In the genomic region with DNA sequence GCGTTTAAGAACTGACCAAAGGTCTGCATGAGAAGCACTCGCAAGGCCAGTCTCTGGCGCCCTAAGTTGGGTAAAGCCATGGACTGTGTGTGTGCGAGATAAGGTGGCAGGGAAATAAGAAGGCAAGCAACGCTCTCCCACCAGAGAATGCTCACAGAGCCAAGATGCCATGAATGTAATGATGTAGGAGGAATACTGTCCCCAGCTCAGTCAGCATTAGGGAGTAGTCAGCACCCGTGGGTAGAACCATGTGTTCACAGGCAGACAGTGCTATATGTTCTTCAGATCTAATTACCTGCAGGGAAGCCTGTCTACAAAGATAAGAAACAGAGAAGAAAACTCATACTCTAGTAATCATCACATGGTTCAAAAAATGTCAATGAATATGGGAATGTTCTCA, we compare ENCODE assay signal across 23 cellular contexts.
DNase-seq lines count a peak whose midpoint lies in the region; ATAC-seq and TF ChIP-seq lines count a peak whose summit lies in the region.
"Had no signal": no experiment of that assay in that cellular context is flagged by ENCODE, and none has a peak within 500 bp of the region (broad histone marks: within the 10 kb centered on the region; RNA-seq: fewer than 3 reads in every experiment).

No MANE protein-coding gene starts in this region.

- H3K9me2 ChIP-seq in GM23248 (ENCODE audit: insufficient read depth): no peaks in the 10 kb centered on the region

- TF ChIP-seq EP300 in gastroesophageal sphincter (IDR thresholded peaks at IDR 0.05): no peak

- in situ Hi-C loops in GM23248 (cut with MboI): loop anchor here (25.0 kb wide), 1 partner anchor 195 kb away; no protein-coding TSS in a partner anchor
- in situ Hi-C loops in G401 (cut with HindIII; ENCODE audit: low sequenced_read_pairs): no loop called here

- H3K4me2 ChIP-seq in GM23248 (ENCODE audit: unreplicated experiment): no peak overlapping the region

- H3K4me1 ChIP-seq in GM23248 (ENCODE audit: insufficient read depth): peaks cover 54% of the 10 kb centered on the region
- H3K4me1 ChIP-seq in gastroesophageal sphincter: peaks cover 17 to 87% (median 59%) of the 10 kb centered on the region in 3 donors
- peaks cover 4 to 14% (median 10%) of the 10 kb centered on the region in 3 donors for H3K4me1 ChIP-seq in skeletal muscle tissue (ENCODE audit: control insufficient read depth in 3 of 3, insufficient read depth in 3 of 3, low read length in 3 of 3)

- no peaks in the 10 kb centered on the region for H4K20me1 ChIP-seq in GM23248 (ENCODE audit: insufficient read depth)

- H3K27me3 ChIP-seq in GM23248 (replicated peaks; ENCODE audit: insufficient read depth): no peaks in the 10 kb centered on the region
- no peaks in the 10 kb centered on the region for H3K27me3 ChIP-seq in gastroesophageal sphincter
- H3K27me3 ChIP-seq in skeletal muscle tissue (ENCODE audit: control insufficient read depth in 3 of 3, insufficient read depth in 3 of 3, low read length in 3 of 3): no peaks in the 10 kb centered on the region
- H3K27me3 ChIP-seq: cardiac muscle cell, testis had no signal

- H3F3A ChIP-seq in GM23248 (ENCODE audit: insufficient read depth): peaks cover 83% of the 10 kb centered on the region

- DNase-seq in GM23248 (no peak), SK-N-DZ (ENCODE audit: low spot score) (peak; percentile 65), SKM-1 (lab: John Stamatoyannopoulos, UW; ENCODE audit: unreplicated experiment) (no peak), NCI-H2081 treated with DMSO at 0.1 percent for 48 hours (lab: John Stamatoyannopoulos, UW) (no peak), G401 (ENCODE audit: low spot score) (no peak), D341Med (ENCODE audit: low spot score) (no peak)
- DNase-seq: activated CD4-positive, alpha-beta T cell treated with anti-CD3 and anti-CD28 coated beads, Interleukin-2, amount 50 U/mL, for 1 hour; activated CD8-positive, alpha-beta memory T cell treated with anti-CD3 and anti-CD28 coated beads, Interleukin-2, amount 10 ng/mL, durations not matched to agents 7 days and 5 days; activated naive CD4-positive, alpha-beta T cell treated with anti-CD3 and anti-CD28 coated beads for 36 hours; Calu3; HCEC 1CT; NCI-H1092 treated with DMSO at 0.1 percent for 48 hours; NCI-H1930; NCI-H2227 treated with DMSO at 0.1 percent for 48 hours; stimulated activated CD4-positive, alpha-beta T cell treated with anti-CD3 and anti-CD28 coated beads, Interleukin-1b, Interleukin-23, amount 100 ng/mL, for 48 hours; T-helper 2 cell; testis had no signal

- peaks cover 82% of the 10 kb centered on the region for H3K36me3 ChIP-seq in GM23248 (ENCODE audit: low read depth)
- peaks cover 0 to 17% of the 10 kb centered on the region in 2 donors for H3K36me3 ChIP-seq in gastroesophageal sphincter
- peaks cover 3 to 17% (median 15%) of the 10 kb centered on the region in 3 donors for H3K36me3 ChIP-seq in skeletal muscle tissue (ENCODE audit: control insufficient read depth in 3 of 3, insufficient read depth in 3 of 3, low read length in 3 of 3)

- H2AFZ ChIP-seq in GM23248: no peak overlapping the region

- TF ChIP-seq CTCF in gastroesophageal sphincter (IDR thresholded peaks at IDR 0.05): no peak

- no peaks in the 10 kb centered on the region for H3K9me3 ChIP-seq in GM23248 (ENCODE audit: low read depth)
- H3K9me3 ChIP-seq in gastroesophageal sphincter: no peaks in the 10 kb centered on the region
- H3K9me3 ChIP-seq in skeletal muscle tissue (ENCODE audit: control insufficient read depth in 3 of 3, low read length in 3 of 3): no peaks in the 10 kb centered on the region
- H3K9me3 ChIP-seq: testis had no signal

- H3K9ac ChIP-seq in GM23248 (no peak overlapping the region), skeletal muscle tissue (ENCODE audit: low read depth in 1 of 3, low read length in 3 of 3) (no peak overlapping the region)

- peak overlapping the region; percentile 55 for H3K27ac ChIP-seq in GM23248
- peak overlapping the region; percentile 80 to 96 (median 84) for H3K27ac ChIP-seq in gastroesophageal sphincter
- H3K27ac ChIP-seq in skeletal muscle tissue (ENCODE audit: low read depth, low read length): peak overlapping the region; percentile 45
- H3K27ac ChIP-seq: C4-2B, cardiac muscle cell had no signal

- H3K79me2 ChIP-seq in GM23248 (ENCODE audit: insufficient read depth): peaks cover 78% of the 10 kb centered on the region

- WGBS in GM23248 (ENCODE audit: low coverage in 1 of 2, low lambda C conversion rate in 2 of 2, missing lambda C conversion rate in 2 of 2), 2 experiments: 82% methylated on average over 6 of the region's 6 CpGs
- 92 to 93% methylated on average over 5 to 6 of the region's 6 CpGs for WGBS in gastroesophageal sphincter (ENCODE audit: low coverage in 1 of 2), 2 donors

- TF ChIP-seq POLR2A in gastroesophageal sphincter (IDR thresholded peaks at IDR 0.05): no peak

- ATAC-seq in gastroesophageal sphincter: no peak
- ATAC-seq: activated CD8-positive, alpha-beta memory T cell treated with anti-CD3 and anti-CD28 coated beads, Interleukin-2, amount 10 ng/mL, durations not matched to agents 7 days and 5 days; HepG2; left lobe of liver had no signal

- H3K4me3 ChIP-seq in GM23248: no peak overlapping the region
- H3K4me3 ChIP-seq in gastroesophageal sphincter: no peak overlapping the region
- no peak overlapping the region for H3K4me3 ChIP-seq in skeletal muscle tissue (ENCODE audit: low read length in 3 of 3)
- H3K4me3 ChIP-seq: cardiac muscle cell, testis had no signal
